ENCODE assay signal across 10 cellular contexts in genomic region chr7:128121731-128122576, GRCh38.
DNase-seq lines count a peak whose midpoint lies in the region; ATAC-seq, FAIRE-seq and TF ChIP-seq lines count a peak whose summit lies in the region.
"Had no signal": no experiment of that assay in that cellular context is flagged by ENCODE, and none has a peak within 500 bp of the region (broad histone marks: within the 10 kb centered on the region; RNA-seq: fewer than 3 reads in every experiment).

No MANE protein-coding gene starts in this region.

- H4K20me1 ChIP-seq in endothelial cell of umbilical vein (replicated peaks; ENCODE audit: control insufficient read depth, extremely low read depth, insufficient read depth, low read length) = no peaks in the 10 kb centered on the region

- H3K27me3 Mint-ChIP-seq in MCF 10A (ENCODE audit: insufficient read depth, unreplicated experiment) = no peaks in the 10 kb centered on the region

- no peak overlapping the region for H3K4ac ChIP-seq in mesenchymal stem cell (ENCODE audit: low read depth in 1 of 2, low read length in 2 of 2)

- H2AK5ac ChIP-seq in mesenchymal stem cell (ENCODE audit: low read length, severe bottlenecking) = no peak overlapping the region

- H3K9me1 ChIP-seq in endothelial cell of umbilical vein (replicated peaks; ENCODE audit: control insufficient read depth, extremely low read depth, insufficient read depth, low read length) = no peaks in the 10 kb centered on the region

- H3K27me3 ChIP-seq in breast epithelium = no peaks in the 10 kb centered on the region
- H3K27me3 ChIP-seq in endothelial cell of umbilical vein (ENCODE audit: control insufficient read depth in 2 of 2, insufficient read depth in 2 of 2, low read length in 2 of 2) = peaks cover 10 to 11% of the 10 kb centered on the region in 2 experiments
- peaks cover 35 to 43% of the 10 kb centered on the region in 2 experiments for H3K27me3 ChIP-seq in mesenchymal stem cell (ENCODE audit: control insufficient read depth in 1 of 2, insufficient read depth in 1 of 2, low read length in 2 of 2)
- no peaks in the 10 kb centered on the region for H3K27me3 ChIP-seq in aorta (ENCODE audit: control insufficient read depth in 1 of 2, insufficient read depth in 2 of 2, low read length in 1 of 2)

- H3K27ac ChIP-seq in breast epithelium = peak overlapping the region in 1 of 2 donors; percentile 48
- H3K27ac ChIP-seq in endothelial cell of umbilical vein (ENCODE audit: insufficient read depth, low read depth, low read length) = no peak overlapping the region
- H3K27ac ChIP-seq in mesenchymal stem cell (ENCODE audit: low read length, poor library complexity, severe bottlenecking) = no peak overlapping the region
- H3K27ac ChIP-seq in aorta (ENCODE audit: low read depth in 1 of 2, low read length in 2 of 2) = no peak overlapping the region

- no peaks in the 10 kb centered on the region for H3K9me3 Mint-ChIP-seq in MCF 10A (ENCODE audit: unreplicated experiment)

- POLR2A ChIA-PET in MCF 10A (lab: Yijun Ruan, JAX) = no interaction called here
- POLR2A ChIA-PET in endothelial cell of umbilical vein (lab: Charles Lee) = interaction anchor here (0.6 kb wide), 1 partner anchor 9 kb away, joined by 4 read pairs; no protein-coding TSS in a partner anchor

- H4K8ac ChIP-seq in mesenchymal stem cell (ENCODE audit: low read length) = no peak overlapping the region

- DNase-seq in breast epithelium (ENCODE audit: low spot score in 2 of 2) = no peak
- DNase-seq in MCF 10A (ENCODE audit: unreplicated experiment) = no peak
- no peak for DNase-seq in endothelial cell of umbilical vein (ENCODE audit: low read depth, low spot score)
- DNase-seq in mesenchymal stem cell = no peak
- DNase-seq in aorta = peak in 1 of 2 donors; percentile 76
- DNase-seq in LoVo (ENCODE audit: low spot score) = no peak
- no peak for DNase-seq in NAMALWA (ENCODE audit: low spot score)
- DNase-seq: ACHN; stimulated activated CD4-positive, alpha-beta T cell treated with anti-CD3 and anti-CD28 coated beads, Interleukin-4, amount 100 ng/mL, for 24 hours had no signal

- BruUV-seq in MCF 10A (replicated peaks; lab: Mats Ljungman, UMichigan) = no TSS peak
- BruUV-seq in endothelial cell of umbilical vein (replicated peaks; lab: Mats Ljungman, UMichigan) = no TSS peak

- CTCF ChIA-PET in MCF 10A (lab: Yijun Ruan, JAX) (interaction anchor here (0.9 kb wide), 1 partner anchor 14 kb away, joined by 3 read pairs; no protein-coding TSS in a partner anchor), endothelial cell of umbilical vein (lab: Charles Lee) (interaction anchor here (1.0 kb wide), 1 partner anchor 14 kb away, joined by 3 read pairs; no protein-coding TSS in a partner anchor)

- no peak overlapping the region for H2BK120ac ChIP-seq in mesenchymal stem cell (ENCODE audit: low read depth, low read length)

- H3K9me3 ChIP-seq in breast epithelium = no peaks in the 10 kb centered on the region
- no peaks in the 10 kb centered on the region for H3K9me3 ChIP-seq in endothelial cell of umbilical vein (replicated peaks; ENCODE audit: control insufficient read depth, insufficient read depth, low read length)
- H3K9me3 ChIP-seq in mesenchymal stem cell (ENCODE audit: control insufficient read depth, low read length) = no peaks in the 10 kb centered on the region
- H3K9me3 ChIP-seq in aorta (ENCODE audit: control insufficient read depth, low read length) = no peaks in the 10 kb centered on the region

- peaks cover 8% of the 10 kb centered on the region for H3K4me1 Mint-ChIP-seq in MCF 10A (ENCODE audit: insufficient read depth, unreplicated experiment)

- H2AFZ ChIP-seq in endothelial cell of umbilical vein (ENCODE audit: low read depth, low read length) (peak overlapping the region; percentile 52), mesenchymal stem cell (ENCODE audit: low read depth, low read length) (no peak overlapping the region)

- no peak overlapping the region for H2BK15ac ChIP-seq in mesenchymal stem cell (ENCODE audit: low read depth, poor library complexity, severe bottlenecking)

- H3K36me3 Mint-ChIP-seq in MCF 10A (ENCODE audit: insufficient read depth, unreplicated experiment) = no peaks in the 10 kb centered on the region

- H3K27ac Mint-ChIP-seq in MCF 10A (ENCODE audit: low read depth, unreplicated experiment) = no peak overlapping the region

- H2BK5ac ChIP-seq in mesenchymal stem cell (ENCODE audit: low read depth, low read length, poor library complexity, severe bottlenecking) = no peak overlapping the region

- FAIRE-seq in endothelial cell of umbilical vein (lab: Jason Lieb, UNC) = no peak

- H3K9ac ChIP-seq in endothelial cell of umbilical vein (replicated peaks; ENCODE audit: extremely low read depth, insufficient read depth, low read length) (no peak overlapping the region), mesenchymal stem cell (ENCODE audit: low read length) (peak overlapping the region; percentile 82)

- TF ChIP-seq CTCF in breast epithelium (IDR thresholded peaks at IDR 0.05) (no peak), MCF 10A (IDR thresholded peaks at IDR 0.05; ENCODE audit: unreplicated experiment) (no peak), endothelial cell of umbilical vein (IDR thresholded peaks at IDR 0.05; ENCODE audit: extremely low read depth in 1 of 2, insufficient read depth in 1 of 2, low read depth in 1 of 2, low read length in 2 of 2) (no peak)

- no peak overlapping the region for H4K91ac ChIP-seq in mesenchymal stem cell (ENCODE audit: low read length)

- no peak overlapping the region for H3K18ac ChIP-seq in mesenchymal stem cell (ENCODE audit: low read depth in 1 of 2, low read length in 2 of 2)

- H3K79me1 ChIP-seq in mesenchymal stem cell (replicated peaks; ENCODE audit: low read length, poor library complexity, severe bottlenecking) = no peaks in the 10 kb centered on the region

- no peaks in the 10 kb centered on the region for H3K4me1 ChIP-seq in breast epithelium
- H3K4me1 ChIP-seq in endothelial cell of umbilical vein (ENCODE audit: control insufficient read depth, extremely low read depth, insufficient read depth, low read length) = no peaks in the 10 kb centered on the region
- H3K4me1 ChIP-seq in mesenchymal stem cell (ENCODE audit: control insufficient read depth, insufficient read depth, low read depth, low read length) = no peaks in the 10 kb centered on the region
- no peaks in the 10 kb centered on the region for H3K4me1 ChIP-seq in aorta (ENCODE audit: control insufficient read depth in 1 of 2, insufficient read depth in 2 of 2, low read length in 2 of 2)

- H3K79me2 ChIP-seq in endothelial cell of umbilical vein (ENCODE audit: control insufficient read depth, insufficient read depth, low read length) = no peaks in the 10 kb centered on the region

- no peak overlapping the region for H3K23ac ChIP-seq in mesenchymal stem cell (ENCODE audit: low read length in 2 of 2)

- dilution Hi-C loops in endothelial cell of umbilical vein (cut with MboI; ENCODE audit: extremely low pct_ligation_motif_present, low sequenced_read_pairs) = no loop called here

- ATAC-seq in aorta (ENCODE audit: low FRiP score) (peak; percentile 70), GM18505 (IDR thresholded peaks at IDR 0.05; ENCODE audit: unreplicated experiment) (no peak)

- no peaks in the 10 kb centered on the region for H3K36me3 ChIP-seq in breast epithelium
- no peaks in the 10 kb centered on the region for H3K36me3 ChIP-seq in endothelial cell of umbilical vein (ENCODE audit: control insufficient read depth in 2 of 2, extremely low read depth in 1 of 2, insufficient read depth in 2 of 2, low read length in 2 of 2)
- no peaks in the 10 kb centered on the region for H3K36me3 ChIP-seq in mesenchymal stem cell (ENCODE audit: control insufficient read depth in 1 of 2, insufficient read depth in 2 of 2, low read depth in 1 of 2, low read length in 2 of 2)
- no peaks in the 10 kb centered on the region for H3K36me3 ChIP-seq in aorta (ENCODE audit: control insufficient read depth in 1 of 2, insufficient read depth in 2 of 2, low read length in 1 of 2)

- intact Hi-C loops in breast epithelium (cut with DNase I; ENCODE audit: low total_unique reads) (no loop called here), MCF 10A (cut with micrococcal nuclease) (no loop called here), endothelial cell of umbilical vein (cut with micrococcal nuclease) (no loop called here), aorta (cut with DNase I) (no loop called here)

- WGBS in mesenchymal stem cell = 83% methylated on average over 20 of the region's 21 CpGs
- 36 to 46% methylated on average over 21 of the region's 21 CpGs for WGBS in aorta, 2 donors

- H3K4me3 ChIP-seq in breast epithelium (peak overlapping the region; percentile 21 to 68 (median 33)), endothelial cell of umbilical vein (replicated peaks in 1 of 3; ENCODE audit: insufficient read depth in 1 of 3, low read depth in 1 of 3, low read length in 3 of 3) (no peak overlapping the region), mesenchymal stem cell (ENCODE audit: insufficient read depth in 1 of 2, low read depth in 1 of 2, low read length in 2 of 2) (peak overlapping the region in 1 of 2 experiments; percentile 84), aorta (ENCODE audit: low read length in 2 of 2) (no peak overlapping the region)

- TF ChIP-seq POLR2A in breast epithelium (IDR thresholded peaks at IDR 0.05) = no peak
- TF ChIP-seq POLR2A in endothelial cell of umbilical vein (IDR thresholded peaks at IDR 0.05; ENCODE audit: low read depth, low read length) = no peak
- no peak for TF ChIP-seq POLR2A in GM18505 (IDR thresholded peaks at IDR 0.05; ENCODE audit: borderline replicate concordance, extremely low read depth, insufficient read depth, insufficient read length)

- H3K14ac ChIP-seq in mesenchymal stem cell (ENCODE audit: low read length in 2 of 2) = no peak overlapping the region

- no peak overlapping the region for H3K4me3 Mint-ChIP-seq in MCF 10A (ENCODE audit: unreplicated experiment)

- H2BK12ac ChIP-seq in mesenchymal stem cell (ENCODE audit: low read length in 2 of 2) = no peak overlapping the region

- H3K4me2 ChIP-seq in endothelial cell of umbilical vein (ENCODE audit: insufficient read depth, low read length) (no peak overlapping the region), mesenchymal stem cell (ENCODE audit: low read length, poor library complexity, severe bottlenecking) (no peak overlapping the region)

TF ChIP-seq in endothelial cell of umbilical vein, 7 proteins besides CTCF, POLR2A, EP300 and RAD21 (continues in another document):
- TF ChIP-seq JUN (IDR thresholded peaks at IDR 0.05; ENCODE audit: borderline replicate concordance, insufficient read depth, insufficient read length, low read depth) (no peak), FOS (IDR thresholded peaks at IDR 0.05; ENCODE audit: borderline replicate concordance, insufficient read depth, low read length) (no peak), EZH2 (IDR thresholded peaks at IDR 0.05; ENCODE audit: borderline replicate concordance, low read depth, low read length, severe bottlenecking) (no peak), MAX (IDR thresholded peaks at IDR 0.05; ENCODE audit: insufficient read depth, insufficient read length) (no peak), POLR2AphosphoS5 (IDR thresholded peaks at IDR 0.05; ENCODE audit: insufficient read depth, low read depth, low read length) (no peak)

Comparison
In these comparisons a context has a peak if more than half of its experiments do, and no peak if none do; other contexts are left out.
1. H3K4me3 ChIP-seq: peak in breast epithelium (3 of 3); none in endothelial cell of umbilical vein (0 of 3) and aorta (0 of 2).